2 cellular contexts compared by ENCODE assay signal in the genomic region with DNA sequence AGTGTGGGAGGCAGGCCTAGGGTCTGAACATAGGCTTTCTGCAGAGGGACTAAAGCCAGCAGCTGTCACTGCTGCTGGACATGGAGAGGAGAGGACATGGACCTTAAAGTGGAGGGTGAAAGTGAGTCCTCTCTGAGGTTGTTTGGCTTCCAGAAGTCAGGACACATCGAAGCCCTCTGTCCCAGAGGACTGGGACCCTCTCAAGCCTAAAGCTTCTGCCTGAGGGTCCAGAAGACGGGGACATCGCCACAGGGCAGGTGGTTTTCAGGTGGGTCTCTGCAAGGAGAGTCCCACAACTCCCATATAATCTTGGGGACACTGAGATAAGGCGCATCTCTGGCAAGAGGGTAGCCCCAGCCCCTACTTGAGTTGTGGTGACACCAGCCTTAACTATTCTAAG.
TF ChIP-seq lines count a peak whose summit lies in the region.

No MANE protein-coding gene starts in this region.

TF ChIP-seq in HepG2, 621 proteins besides CTCF, POLR2A, EP300 and RAD21:
- no peak for TF ChIP-seq ZKSCAN5 (CRISPR knock-in tag; IDR thresholded peaks at IDR 0.05)
- TF ChIP-seq DBP (CRISPR knock-in tag; IDR thresholded peaks at IDR 0.05; ENCODE audit: not compliant biosample characterization), result no peak
- no peak for TF ChIP-seq ETV6 (CRISPR knock-in tag; conservative IDR thresholded peaks at IDR 0.05)
- TF ChIP-seq ZNF558 (CRISPR knock-in tag; IDR thresholded peaks at IDR 0.05; ENCODE audit: borderline replicate concordance), result no peak
- TF ChIP-seq FOXP1 (IDR thresholded peaks at IDR 0.05), result no peak
- no peak for TF ChIP-seq FOXP1 (CRISPR knock-in tag; IDR thresholded peaks at IDR 0.05)
- no peak for TF ChIP-seq ZNF768 (CRISPR knock-in tag; IDR thresholded peaks at IDR 0.05)
- TF ChIP-seq SKI (IDR thresholded peaks at IDR 0.05; ENCODE audit: partially characterized antibody), result no peak
- TF ChIP-seq ZNF414 (CRISPR knock-in tag; IDR thresholded peaks at IDR 0.05), result no peak
- TF ChIP-seq MTA3 (CRISPR knock-in tag; IDR thresholded peaks at IDR 0.05), result no peak
- no peak for TF ChIP-seq MNT (IDR thresholded peaks at IDR 0.05)
- no peak for TF ChIP-seq CREM (IDR thresholded peaks at IDR 0.05)
- TF ChIP-seq CREM (CRISPR knock-in tag; IDR thresholded peaks at IDR 0.05), result no peak
- TF ChIP-seq CREBL2 (CRISPR knock-in tag; IDR thresholded peaks at IDR 0.05; ENCODE audit: borderline replicate concordance), result no peak
- no peak for TF ChIP-seq ATF4 (CRISPR knock-in tag; IDR thresholded peaks at IDR 0.05)

TF ChIP-seq in H1, 55 proteins besides CTCF, POLR2A, EP300 and RAD21:
- TF ChIP-seq KDM5A (IDR thresholded peaks at IDR 0.05; ENCODE audit: low read length) (no peak), ATF3 (IDR thresholded peaks at IDR 0.05; ENCODE audit: insufficient read depth, low read depth, low read length) (no peak), JUND (IDR thresholded peaks at IDR 0.05; ENCODE audit: low read length) (no peak), CHD2 (IDR thresholded peaks at IDR 0.05; ENCODE audit: low read length) (no peak), CBX5 (IDR thresholded peaks at IDR 0.05; ENCODE audit: low read depth, low read length) (no peak), SIX5 (IDR thresholded peaks at IDR 0.05; ENCODE audit: low read depth, low read length) (no peak), YY1 (IDR thresholded peaks at IDR 0.05; ENCODE audit: low read depth, low read length) (no peak), NRF1 (IDR thresholded peaks at IDR 0.05; ENCODE audit: low read depth, low read length) (no peak), SP2 (IDR thresholded peaks at IDR 0.05; ENCODE audit: low read length) (no peak), SIN3A (conservative IDR thresholded peaks at IDR 0.05 in 1 of 2, IDR thresholded peaks at IDR 0.05 in 1 of 2; ENCODE audit: low read depth in 1 of 2, low read length in 2 of 2) (no peak), BRCA1 (IDR thresholded peaks at IDR 0.05; ENCODE audit: low read depth, low read length) (no peak)
